18 cellular contexts compared by ENCODE assay signal in genomic region chr11:46223252-46223513, GRCh38. TPM values are rescaled to one million over a fixed set of nuclear protein-coding genes. Genes with fewer than 3 reads are reported as not detected.
DNase-seq lines count a peak whose midpoint lies in the region; ATAC-seq, FAIRE-seq and TF ChIP-seq lines count a peak whose summit lies in the region.
"Had no signal": no experiment of that assay in that cellular context is flagged by ENCODE, and none has a peak within 500 bp of the region (broad histone marks: within the 10 kb centered on the region; RNA-seq: fewer than 3 reads in every experiment).

No MANE protein-coding gene starts in this region.

- no peaks in the 10 kb centered on the region for H3K79me2 ChIP-seq in GM23248 (ENCODE audit: insufficient read depth)
- H3K79me2 ChIP-seq in OCI-LY3 (ENCODE audit: low read length): no peaks in the 10 kb centered on the region

- H3K27me3 ChIP-seq in GM23248 (replicated peaks; ENCODE audit: insufficient read depth): no peaks in the 10 kb centered on the region
- H3K27me3 ChIP-seq in OCI-LY3 (ENCODE audit: low read depth, low read length): peaks cover 12% of the 10 kb centered on the region; the same call in 1 of the 2 replicates
- no peaks in the 10 kb centered on the region for H3K27me3 ChIP-seq in small intestine (ENCODE audit: control insufficient read depth in 2 of 2, insufficient read depth in 2 of 2, low read length in 2 of 2)

- H3K4me3 ChIP-seq in GM23248: no peak overlapping the region
- no peak overlapping the region for H3K4me3 ChIP-seq in OCI-LY3 (ENCODE audit: low read length)
- H3K4me3 ChIP-seq in small intestine (ENCODE audit: low read depth in 1 of 2, low read length in 2 of 2): no peak overlapping the region
- H3K4me3 ChIP-seq: A549 had no signal

- H3K9ac ChIP-seq in GM23248 (no peak overlapping the region), OCI-LY3 (ENCODE audit: low read length) (no peak overlapping the region)

- TF ChIP-seq CTCF in OCI-LY3 (IDR thresholded peaks at IDR 0.05; ENCODE audit: low read depth, low read length) (no peak), osteocyte (IDR thresholded peaks at IDR 0.05) (no peak)

- no peak overlapping the region for H3K4me3 Mint-ChIP-seq in osteocyte (ENCODE audit: unreplicated experiment)
- H3K4me3 Mint-ChIP-seq: CD4-positive, alpha-beta memory T cell; H9 had no signal

- WGBS in GM23248 (ENCODE audit: low coverage in 1 of 2, low lambda C conversion rate in 2 of 2, missing lambda C conversion rate in 2 of 2), 2 experiments: 73 to 80% methylated on average over 4 of the region's 4 CpGs
- WGBS in small intestine, 3 donors: 30 to 65% (median 39%) methylated on average over 4 of the region's 4 CpGs

- H3K4me2 ChIP-seq in GM23248 (ENCODE audit: unreplicated experiment): no peak overlapping the region
- no peak overlapping the region for H3K4me2 ChIP-seq in OCI-LY3 (ENCODE audit: low read length)
- H3K4me2 ChIP-seq: A549 had no signal

- in situ Hi-C loops in GM23248 (cut with MboI): no loop called here

- H3K4me1 Mint-ChIP-seq in osteocyte (ENCODE audit: unreplicated experiment): no peaks in the 10 kb centered on the region
- H3K4me1 Mint-ChIP-seq: CD4-positive, alpha-beta memory T cell had no signal

- H2AFZ ChIP-seq in GM23248: peak overlapping the region; percentile 82; the same call in 1 of the 2 replicates
- 0 out of 2 replicates have a peak overlapping the region, but pooled peaks have one; percentile 39 for H2AFZ ChIP-seq in OCI-LY3 (ENCODE audit: low read depth, low read length)

- peak; percentile 82 for ATAC-seq in left colon
- ATAC-seq in HG03097 (IDR thresholded peaks at IDR 0.05; ENCODE audit: low FRiP score, unreplicated experiment): no peak

- no peak overlapping the region for H3K27ac ChIP-seq in GM23248
- no peak overlapping the region for H3K27ac ChIP-seq in OCI-LY3 (ENCODE audit: low read length)
- H3K27ac ChIP-seq in small intestine (ENCODE audit: low read depth in 1 of 2, low read length in 1 of 2): no peak overlapping the region

- FAIRE-seq in small intestine (lab: Jason Lieb, UNC): no peak
- FAIRE-seq: A549, G401.6, GM12892, GM18507 had no signal

- DNase-seq in GM23248: no peak
- DNase-seq in left colon: no peak
- peak; percentile 76 for DNase-seq in small intestine
- no peak for DNase-seq in osteocyte (ENCODE audit: extremely low spot score, unreplicated experiment)
- no peak for DNase-seq in DMS 273 (lab: John Stamatoyannopoulos, UW; ENCODE audit: unreplicated experiment)
- DNase-seq: 8988T; Calu3; CD4-positive, alpha-beta memory T cell; DMS153; DND-41; H9; HFFc6 had no signal

- no peaks in the 10 kb centered on the region for H3K9me3 Mint-ChIP-seq in osteocyte (ENCODE audit: unreplicated experiment)
- H3K9me3 Mint-ChIP-seq: CD4-positive, alpha-beta memory T cell; H9; HFFc6 had no signal

- no peaks in the 10 kb centered on the region for H4K20me1 ChIP-seq in GM23248 (ENCODE audit: insufficient read depth)
- no peaks in the 10 kb centered on the region for H4K20me1 ChIP-seq in OCI-LY3 (ENCODE audit: insufficient read depth, low read length)

- peaks cover 22% of the 10 kb centered on the region for H3K27me3 Mint-ChIP-seq in osteocyte (ENCODE audit: unreplicated experiment)

- H3K36me3 Mint-ChIP-seq in osteocyte (ENCODE audit: unreplicated experiment): no peaks in the 10 kb centered on the region
- H3K36me3 Mint-ChIP-seq: CD4-positive, alpha-beta memory T cell had no signal

- H3F3A ChIP-seq in GM23248 (ENCODE audit: insufficient read depth): no peaks in the 10 kb centered on the region

- H3K9me2 ChIP-seq in GM23248 (ENCODE audit: insufficient read depth): no peaks in the 10 kb centered on the region

- H3K9me3 ChIP-seq in GM23248 (ENCODE audit: low read depth) (no peaks in the 10 kb centered on the region), OCI-LY3 (ENCODE audit: insufficient read depth, low read length) (no peaks in the 10 kb centered on the region), small intestine (ENCODE audit: control insufficient read depth, low read depth) (no peaks in the 10 kb centered on the region)
- H3K9me3 ChIP-seq: A549 had no signal

- H3K36me3 ChIP-seq in GM23248 (ENCODE audit: low read depth): no peaks in the 10 kb centered on the region
- H3K36me3 ChIP-seq in OCI-LY3 (replicated peaks; ENCODE audit: low read depth, low read length): no peaks in the 10 kb centered on the region
- H3K36me3 ChIP-seq in small intestine (ENCODE audit: control insufficient read depth in 2 of 2, insufficient read depth in 2 of 2, low read length in 2 of 2): no peaks in the 10 kb centered on the region

- intact Hi-C loops in left colon (cut with DNase I, micrococcal nuclease): no loop called here

- H3K4me1 ChIP-seq in GM23248 (ENCODE audit: insufficient read depth): no peaks in the 10 kb centered on the region
- no peaks in the 10 kb centered on the region for H3K4me1 ChIP-seq in OCI-LY3 (ENCODE audit: low read length)
- no peaks in the 10 kb centered on the region for H3K4me1 ChIP-seq in small intestine (ENCODE audit: control insufficient read depth in 2 of 2, insufficient read depth in 1 of 2, low read depth in 1 of 2, low read length in 1 of 2)
- H3K4me1 ChIP-seq: A549 had no signal

- no peak overlapping the region for H3K27ac Mint-ChIP-seq in osteocyte (ENCODE audit: unreplicated experiment)

RNA-seq across cellular contexts. Expression of gene CREB3L1, which starts 54.3 kb away (rescaled TPM):
- 29.6 and 37.7 TPM in 2 replicates for total RNA-seq in GM23248 (2014; rRNA removed; shearing (Covaris generic))
- polyA plus RNA-seq in GM23248 (2016; fragmentation: Nextera tagmentation; extraction: Ambion mirVana): 146 and 151 TPM in 2 replicates
- total RNA-seq in left colon: 100 to 1,000 TPM; 118 to 200 TPM
- 10 to 100 TPM; 14.3 to 36.9 (median 15.7) TPM for polyA plus RNA-seq in small intestine
- total RNA-seq in osteocyte: 77.0 and 78.6 TPM in 2 replicates
- total RNA-seq: Calu3; CD4-positive, alpha-beta memory T cell had no signal
- polyA plus RNA-seq: CD4-positive, alpha-beta memory T cell had no signal
